ENCODE assay signal across 18 cellular contexts in the genomic region with DNA sequence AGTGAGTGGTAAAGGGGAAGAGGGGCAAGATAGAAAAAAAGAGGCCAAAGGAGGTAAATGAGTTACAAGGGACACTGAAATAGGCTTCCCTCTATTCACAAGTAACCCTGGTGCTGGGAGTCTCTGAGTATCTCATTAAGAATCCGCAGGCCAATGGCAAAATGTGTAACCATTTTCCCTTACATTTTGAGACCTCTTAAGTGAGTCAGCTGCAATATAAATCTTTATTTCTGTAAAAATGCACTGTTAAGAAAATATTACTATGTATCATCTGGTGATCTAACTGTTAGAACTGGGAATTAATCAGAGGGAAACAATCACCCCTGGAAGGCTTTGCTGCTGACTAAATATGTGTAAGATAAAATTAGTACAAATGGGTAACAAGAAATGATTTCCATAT.
DNase-seq lines count a peak whose midpoint lies in the region; ATAC-seq and TF ChIP-seq lines count a peak whose summit lies in the region.
"Had no signal": no experiment of that assay in that cellular context is flagged by ENCODE, and none has a peak within 500 bp of the region (broad histone marks: within the 10 kb centered on the region; RNA-seq: fewer than 3 reads in every experiment).

No MANE protein-coding gene starts in this region.

- no peak for TF ChIP-seq EP300 in upper lobe of left lung (IDR thresholded peaks at IDR 0.05)

- H3K27me3 ChIP-seq in CD4-positive, alpha-beta T cell (ENCODE audit: control insufficient read depth, insufficient read depth, low read length), result no peaks in the 10 kb centered on the region
- no peaks in the 10 kb centered on the region for H3K27me3 ChIP-seq in upper lobe of left lung

- H3K27me3 Mint-ChIP-seq in CD4-positive, alpha-beta T cell, result no peaks in the 10 kb centered on the region

- no peaks in the 10 kb centered on the region for H3K4me1 Mint-ChIP-seq in CD4-positive, alpha-beta T cell (ENCODE audit: low read depth)

- H3K36me3 ChIP-seq in upper lobe of left lung, result no peaks in the 10 kb centered on the region

- no peaks in the 10 kb centered on the region for H3K36me3 Mint-ChIP-seq in CD4-positive, alpha-beta T cell (ENCODE audit: low read depth)

- no peaks in the 10 kb centered on the region for H3K9me3 ChIP-seq in CD4-positive, alpha-beta T cell (ENCODE audit: control insufficient read depth, low read length)
- peaks cover 0 to 3% (median 0%) of the 10 kb centered on the region in 4 donors for H3K9me3 ChIP-seq in upper lobe of left lung

- no peaks in the 10 kb centered on the region for H3K4me1 ChIP-seq in upper lobe of left lung

- H3K27ac ChIP-seq in CD4-positive, alpha-beta T cell (ENCODE audit: low read depth, low read length), result no peak overlapping the region
- H3K27ac ChIP-seq in upper lobe of left lung, result no peak overlapping the region

- intact Hi-C loops in CD4-positive, alpha-beta T cell (cut with DNase I, micrococcal nuclease), result no loop called here

- CTCF ChIA-PET in CD4-positive, alpha-beta T cell (lab: Charles Lee), result no interaction called here

- no peak overlapping the region for H3K4me3 Mint-ChIP-seq in CD4-positive, alpha-beta T cell
- H3K4me3 Mint-ChIP-seq: GM23338 had no signal

- no peaks in the 10 kb centered on the region for H3K9me3 Mint-ChIP-seq in CD4-positive, alpha-beta T cell
- H3K9me3 Mint-ChIP-seq: GM23338 had no signal

- TF ChIP-seq CTCF in epithelial cell of esophagus (IDR thresholded peaks at IDR 0.05; ENCODE audit: insufficient read depth, low read depth, low read length, missing control alignments) (no peak), upper lobe of left lung (IDR thresholded peaks at IDR 0.05) (no peak)
- TF ChIP-seq CTCF in CD4-positive, alpha-beta T cell (IDR thresholded peaks at IDR 0.05), result no peak

- POLR2A ChIA-PET in CD4-positive, alpha-beta T cell (lab: Charles Lee), result no interaction called here

- no peak for TF ChIP-seq POLR2A in upper lobe of left lung (IDR thresholded peaks at IDR 0.05)

- no peak overlapping the region for H3K27ac Mint-ChIP-seq in CD4-positive, alpha-beta T cell
- H3K27ac Mint-ChIP-seq: GM23338 had no signal

- DNase-seq in EL (peak; percentile 57), M059J (ENCODE audit: low read depth) (peak; percentile 33), epithelial cell of esophagus (ENCODE audit: low read depth) (peak; percentile 7), stromal cell of bone marrow (ENCODE audit: low read depth) (peak; percentile 34), upper lobe of left lung (no peak)
- no peak for DNase-seq in CD4-positive, alpha-beta T cell
- DNase-seq: C1 segment of cervical spinal cord, DMS79, HCEC 1CT, KG1, NCI-H1048, NCI-H1436, NCI-H1930, NCI-H226, NCI-H524 treated with DMSO at 0.1 percent for 48 hours, RPMI8226 had no signal

- no peak for ATAC-seq in CD4-positive, alpha-beta T cell (ENCODE audit: poor library complexity)
- ATAC-seq in HG02840 (IDR thresholded peaks at IDR 0.05; ENCODE audit: low FRiP score, unreplicated experiment), result no peak
- no peak for ATAC-seq in upper lobe of left lung (ENCODE audit: low FRiP score in 2 of 2)
- ATAC-seq: GM23338 had no signal

- WGBS in upper lobe of left lung, 2 donors, result 94 to 95% methylated on average over 1 of the region's 1 CpG

- H3K4me3 ChIP-seq in epithelial cell of esophagus (ENCODE audit: low read length) (no peak overlapping the region), upper lobe of left lung (no peak overlapping the region)
- H3K4me3 ChIP-seq: GM23338 had no signal

Comparison
In these comparisons a context has a peak if more than half of its experiments do, and no peak if none do; other contexts are left out.
1. DNase-seq: peak in EL (single experiment), M059J (single experiment), epithelial cell of esophagus (single experiment) and stromal cell of bone marrow (single experiment); none in CD4-positive, alpha-beta T cell (0 of 10) and upper lobe of left lung (0 of 2).